ENCODE assay signal across 11 cellular contexts in genomic region chr18:47030887-47031286, GRCh38. TPM values are rescaled to one million over a fixed set of nuclear protein-coding genes. Genes with fewer than 3 reads are reported as not detected.
"Had no signal": no experiment of that assay in that cellular context is flagged by ENCODE, and none has a peak within 500 bp of the region (broad histone marks: within the 10 kb centered on the region; RNA-seq: fewer than 3 reads in every experiment).

No MANE protein-coding gene starts in this region.

RNA-seq across cellular contexts. Expression of gene ELOA2, which starts 4.5 kb away (rescaled TPM):
- total RNA-seq: OCI-LY7, PC-3, PC-9, Peyer's patch, Right ventricle myocardium inferior, Right ventricle myocardium superior, RPMI7951, SJSA1, SK-MEL-5, T-cell had no signal
- polyA plus RNA-seq: SK-N-SH had no signal
